Comparison of ENCODE assay signal across 8 cellular contexts in genomic region chr11:123509737-123510578, GRCh38.
DNase-seq lines count a peak whose midpoint lies in the region; ATAC-seq, FAIRE-seq and TF ChIP-seq lines count a peak whose summit lies in the region.

No MANE protein-coding gene starts in this region.

- FAIRE-seq in GM12891 (lab: Jason Lieb, UNC): no peak

- H3K4me1 ChIP-seq in body of pancreas: no peaks in the 10 kb centered on the region

- TF ChIP-seq POLR2A in body of pancreas (IDR thresholded peaks at IDR 0.05) (no peak), GM12891 (IDR thresholded peaks at IDR 0.05; ENCODE audit: low read depth, low read length) (no peak)

- DNase-seq in AG04449 (ENCODE audit: low read depth, low spot score) (peak; percentile 21), NCI-H1417 (lab: John Stamatoyannopoulos, UW) (peak in 2 of 3 experiments; percentile 86 to 95), body of pancreas (peak in 3 of 4 donors; percentile 20 to 30 (median 28)), iris pigment epithelial cell (ENCODE audit: low read depth) (peak; percentile 75), NCI-H1694 (lab: John Stamatoyannopoulos, UW) (no peak), HPDE6-E6E7 (ENCODE audit: extremely low spot score) (no peak), GM12891 (ENCODE audit: insufficient read length, low spot score) (no peak)

- CTCF ChIA-PET in AG04449 (lab: Yijun Ruan, JAX): interaction anchor here (1.0 to 4.9 kb wide), 22 partner anchors 9 to 206 kb away, joined by 3 to 94 read pairs (median 11); no protein-coding TSS in a partner anchor

- TF ChIP-seq CTCF in AG04449 (IDR thresholded peaks at IDR 0.05; ENCODE audit: insufficient read depth, low read length, missing control alignments): no peak
- no peak for TF ChIP-seq CTCF in body of pancreas (IDR thresholded peaks at IDR 0.05)

- WGBS in body of pancreas, 2 donors: 56 to 66% methylated on average over 14 to 17 of the region's 18 CpGs

- H3K27me3 ChIP-seq in body of pancreas: peaks cover 0 to 7% of the 10 kb centered on the region in 2 donors

- no peaks in the 10 kb centered on the region for H3K36me3 ChIP-seq in body of pancreas (replicated peaks in 1 of 2; ENCODE audit: insufficient read depth in 1 of 2, low read depth in 2 of 2)

- H3K4me3 ChIP-seq in AG04449 (ENCODE audit: low read depth, low read length) (no peak overlapping the region), body of pancreas (no peak overlapping the region)

- intact Hi-C loops in body of pancreas (cut with DNase I): loop anchor here (5.0 kb wide), 1 partner anchor 62 kb away; no protein-coding TSS in a partner anchor

- H3K27ac ChIP-seq in body of pancreas: no peak overlapping the region

- POLR2A ChIA-PET in AG04449 (lab: Yijun Ruan, JAX): no interaction called here

- H3K9me3 ChIP-seq in body of pancreas: no peaks in the 10 kb centered on the region

- ATAC-seq in body of pancreas: no peak
- ATAC-seq in HG03378 (IDR thresholded peaks at IDR 0.05; ENCODE audit: unreplicated experiment): no peak

TF ChIP-seq in GM12891, 5 proteins besides CTCF, POLR2A, EP300 and RAD21:
- no peak for TF ChIP-seq SPI1 (IDR thresholded peaks at IDR 0.05; ENCODE audit: low read depth, low read length)
- no peak for TF ChIP-seq PAX5 (IDR thresholded peaks at IDR 0.05; ENCODE audit: insufficient read depth, low read length, severe bottlenecking)

Comparison
In these comparisons a context has a peak if more than half of its experiments do, and no peak if none do; other contexts are left out.
1. DNase-seq: peak in AG04449 (single experiment), NCI-H1417 (2 of 3), body of pancreas (3 of 4) and iris pigment epithelial cell (single experiment); none in NCI-H1694 (single experiment), HPDE6-E6E7 (single experiment) and GM12891 (single experiment).